In the genomic region with DNA sequence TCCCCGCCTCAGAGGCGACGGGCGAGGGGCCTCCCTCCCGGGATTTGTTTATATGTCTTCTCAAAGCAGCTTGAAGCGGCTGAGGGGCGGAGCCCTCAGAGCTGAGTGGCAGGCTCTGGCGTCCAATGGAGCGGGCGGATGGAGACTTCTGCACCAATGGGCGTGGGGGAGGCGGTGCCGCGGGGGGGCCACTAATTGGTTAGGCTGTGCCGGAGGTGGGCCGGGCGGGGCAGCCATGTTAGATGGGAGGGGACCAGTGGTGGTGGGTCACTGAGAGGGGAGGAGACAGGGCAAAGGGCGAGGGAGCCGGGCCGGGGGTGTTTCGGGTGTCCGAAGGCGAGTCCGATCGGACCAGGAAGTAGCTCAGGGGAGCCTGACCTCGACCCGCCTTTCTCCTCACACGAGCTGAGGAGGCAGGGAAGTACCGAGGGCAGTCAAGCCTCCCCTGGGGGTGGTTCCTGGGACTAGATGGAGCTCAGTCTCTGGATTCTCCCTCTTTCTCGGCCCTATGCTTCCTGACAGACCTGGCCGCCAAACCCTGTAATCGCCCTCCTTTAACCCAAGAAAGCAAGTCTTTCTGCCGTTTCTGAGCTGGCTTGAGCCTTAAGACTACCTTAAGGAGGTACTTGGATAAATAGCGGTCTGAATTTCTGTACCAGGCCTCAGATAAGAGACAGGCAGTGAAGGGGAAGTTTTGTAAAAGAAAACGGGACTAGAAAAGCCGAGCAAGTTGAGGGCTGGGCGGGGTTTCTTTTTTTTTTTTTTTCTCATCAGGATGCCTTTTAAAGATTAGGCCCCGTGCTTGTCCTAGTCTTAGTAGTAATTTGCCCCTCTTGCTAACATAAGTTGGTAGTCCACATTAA, we compare ENCODE assay signal across 8 cellular contexts. TPM values are rescaled to one million over a fixed set of nuclear protein-coding genes. Genes with fewer than 3 reads are reported as not detected.
A peak's percentile ranks its signal among the peaks of the same experiment; 100 is the strongest.
DNase-seq lines count a peak whose midpoint lies in the region; ATAC-seq and TF ChIP-seq lines count a peak whose summit lies in the region.

No MANE protein-coding gene starts in this region.

- no peaks in the 10 kb centered on the region for H3K27me3 ChIP-seq in CD4-positive, CD25-positive, alpha-beta regulatory T cell (ENCODE audit: control insufficient read depth, insufficient read depth, low read length)
- no peaks in the 10 kb centered on the region for H3K27me3 ChIP-seq in right lobe of liver

- intact Hi-C loops in right lobe of liver (cut with DNase I) = no loop called here

- no peaks in the 10 kb centered on the region for H3K9me3 Mint-ChIP-seq in CD4-positive, CD25-positive, alpha-beta regulatory T cell

- H3K27me3 Mint-ChIP-seq in CD4-positive, CD25-positive, alpha-beta regulatory T cell = no peaks in the 10 kb centered on the region

- peaks cover 7% of the 10 kb centered on the region for H3K36me3 Mint-ChIP-seq in CD4-positive, CD25-positive, alpha-beta regulatory T cell

- peak overlapping the region; percentile 94 to 99 (median 97) for H3K4me3 Mint-ChIP-seq in CD4-positive, CD25-positive, alpha-beta regulatory T cell

- WGBS in right lobe of liver (ENCODE audit: insufficient coverage, low coverage, low lambda C conversion rate, missing lambda C conversion rate) = under 1% methylated on average over 24 of the region's 38 CpGs

- H3K4me1 Mint-ChIP-seq in CD4-positive, CD25-positive, alpha-beta regulatory T cell = peaks cover 25 to 68% (median 33%) of the 10 kb centered on the region in 4 donors

- peak overlapping the region; percentile 98 for H3K27ac ChIP-seq in CD4-positive, CD25-positive, alpha-beta regulatory T cell (ENCODE audit: insufficient read depth, low read length, poor library complexity, severe bottlenecking)
- peak overlapping the region; percentile 96 to 100 (median 98) for H3K27ac ChIP-seq in right lobe of liver

- ATAC-seq in CD4-positive, CD25-positive, alpha-beta regulatory T cell (ENCODE audit: low read depth in 2 of 2) = peak; percentile 82
- ATAC-seq in GM19438 (IDR thresholded peaks at IDR 0.05; ENCODE audit: low read depth, unreplicated experiment) (peak; percentile 78), HG03571 (IDR thresholded peaks at IDR 0.05; ENCODE audit: unreplicated experiment) (peak; percentile 72), right lobe of liver (peak; percentile 89 to 96 (median 92))

- TF ChIP-seq CTCF in right lobe of liver (IDR thresholded peaks at IDR 0.05) = peak in 1 of 4 donors; percentile 19

- TF ChIP-seq POLR2A in right lobe of liver (IDR thresholded peaks at IDR 0.05) = peak; percentile 73

- H3K4me3 ChIP-seq in CD4-positive, CD25-positive, alpha-beta regulatory T cell (ENCODE audit: low read depth, low read length) = peak overlapping the region; percentile 94
- H3K4me3 ChIP-seq in right lobe of liver = peak overlapping the region; percentile 96 to 99 (median 98)

- no peaks in the 10 kb centered on the region for H3K9me3 ChIP-seq in CD4-positive, CD25-positive, alpha-beta regulatory T cell (ENCODE audit: control insufficient read depth in 2 of 2, low read length in 2 of 2)
- H3K9me3 ChIP-seq in right lobe of liver = no peaks in the 10 kb centered on the region

- H3K36me3 ChIP-seq in CD4-positive, CD25-positive, alpha-beta regulatory T cell (ENCODE audit: control insufficient read depth, insufficient read depth, low read length) = peaks cover 5% of the 10 kb centered on the region
- no peaks in the 10 kb centered on the region for H3K36me3 ChIP-seq in right lobe of liver

- DNase-seq in CD4-positive, CD25-positive, alpha-beta regulatory T cell = peak; percentile 98 to 99 (median 99)
- DNase-seq in NCI-H774 (lab: John Stamatoyannopoulos, UW) (peak; percentile 98), dermis microvascular lymphatic vessel endothelial cell (ENCODE audit: low read depth in 2 of 2) (peak; percentile 95 to 99), right lobe of liver (peak; percentile 99 to 100 (median 100))
- peak; percentile 99 to 100 for DNase-seq in activated CD4-positive, alpha-beta T cell treated with anti-CD3 and anti-CD28 coated beads, Interleukin-2, amount 50 U/mL, for 48 hours
- DNase-seq in stimulated activated CD4-positive, alpha-beta T cell treated with anti-CD3 and anti-CD28 coated beads, Interleukin-4, amount 100 ng/mL, for 24 hours = peak; percentile 99

- H3K4me1 ChIP-seq in CD4-positive, CD25-positive, alpha-beta regulatory T cell (ENCODE audit: control insufficient read depth, insufficient read depth, low read length, poor library complexity, severe bottlenecking) = peaks cover 31% of the 10 kb centered on the region
- H3K4me1 ChIP-seq in right lobe of liver = peaks cover 0 to 24% (median 3%) of the 10 kb centered on the region in 4 donors

- peak overlapping the region; percentile 91 to 95 (median 94) for H3K27ac Mint-ChIP-seq in CD4-positive, CD25-positive, alpha-beta regulatory T cell

RNA-seq across cellular contexts. Expression of gene CREBRF, which starts 1.1 kb away (rescaled TPM):
- 126 TPM for total RNA-seq in CD4-positive, CD25-positive, alpha-beta regulatory T cell
- polyA plus RNA-seq in CD4-positive, CD25-positive, alpha-beta regulatory T cell = 10 to 100 TPM; 59.5 to 69.2 (median 65.1) TPM
- total RNA-seq in dermis microvascular lymphatic vessel endothelial cell = 16.3 and 21.5 TPM in 2 replicates
- 10 to 100 TPM in 4 of 6 experiments, 1 to 10 TPM in 2; 6.5 to 15.7 (median 12.6) TPM for total RNA-seq in right lobe of liver

Comparison
In these comparisons a context has a peak if more than half of its experiments do, and no peak if none do; other contexts are left out.
1. Peak in every context shown above with its lines: DNase-seq, ATAC-seq, H3K4me3 ChIP-seq and H3K27ac ChIP-seq.